In the genomic region with DNA sequence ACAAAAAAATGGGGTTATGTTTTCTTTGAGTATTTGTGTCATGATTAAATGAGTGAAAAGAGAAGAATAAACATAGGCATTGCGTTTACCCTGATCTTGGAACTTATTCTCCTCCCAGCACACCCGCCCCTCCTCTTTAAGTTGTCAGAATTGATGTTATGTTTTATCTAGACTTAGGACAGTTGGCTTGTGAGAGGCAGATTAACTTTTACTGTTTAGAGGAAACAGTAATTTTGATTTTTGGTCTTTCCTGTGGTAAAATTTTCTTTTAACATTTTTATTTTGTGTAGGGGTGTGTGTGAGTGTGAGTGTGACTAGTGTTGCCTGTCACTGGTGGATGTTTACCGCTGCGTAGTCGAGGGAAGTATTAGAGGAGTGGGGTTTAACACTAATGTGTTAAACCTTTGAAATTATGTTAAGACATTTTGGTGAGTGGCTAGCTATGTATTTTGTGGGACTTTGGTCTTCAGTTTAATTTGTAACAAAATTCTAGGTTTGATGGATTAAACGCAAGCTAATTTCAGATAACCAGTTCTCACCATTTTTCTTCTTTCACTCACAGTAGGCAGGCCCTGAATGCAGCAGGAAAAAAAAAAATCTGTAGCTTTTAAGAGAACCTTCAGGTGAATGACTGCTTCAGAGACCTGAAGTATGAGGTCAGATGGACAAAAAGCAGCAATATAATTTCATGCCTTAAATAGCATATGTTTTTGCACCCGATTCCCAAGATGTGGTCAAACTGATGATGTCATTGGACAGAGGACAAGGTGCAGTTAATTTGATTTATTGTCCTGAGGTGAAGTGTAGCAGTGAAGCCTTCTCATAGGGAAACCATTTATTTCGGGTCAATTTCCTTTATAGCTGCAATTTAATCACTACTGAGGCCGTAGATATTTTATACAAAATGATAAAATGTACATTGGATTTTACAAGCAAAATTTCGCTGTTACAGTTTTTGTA, we compare ENCODE assay signal across 8 cellular contexts. TPM values are rescaled to one million over a fixed set of nuclear protein-coding genes. Genes with fewer than 3 reads are reported as not detected.
DNase-seq lines count a peak whose midpoint lies in the region; ATAC-seq, FAIRE-seq and TF ChIP-seq lines count a peak whose summit lies in the region.

No MANE protein-coding gene starts in this region.

- peaks cover 1% of the 10 kb centered on the region for H3K4me1 ChIP-seq in right cardiac atrium (ENCODE audit: control insufficient read depth, insufficient read depth, low read length)

- ATAC-seq in GM18873 (IDR thresholded peaks at IDR 0.05; ENCODE audit: low FRiP score, unreplicated experiment) (no peak), GM21737 (IDR thresholded peaks at IDR 0.05; ENCODE audit: unreplicated experiment) (no peak), GM21717 (IDR thresholded peaks at IDR 0.05; ENCODE audit: unreplicated experiment) (no peak), right cardiac atrium (no peak)

- H3K27ac ChIP-seq in coronary artery (peak overlapping the region; percentile 7 to 99), right cardiac atrium (ENCODE audit: low read length) (no peak overlapping the region)

- DNase-seq in GM12892 (ENCODE audit: insufficient read length) = no peak
- peak; percentile 40 for DNase-seq in NCI-H774 (lab: John Stamatoyannopoulos, UW)
- DNase-seq in coronary artery (ENCODE audit: low spot score) = no peak
- peak; percentile 29 for DNase-seq in pons (ENCODE audit: low spot score)
- DNase-seq in right cardiac atrium = no peak

- no peak for TF ChIP-seq POLR2A in GM12892 (IDR thresholded peaks at IDR 0.05; ENCODE audit: low read depth, low read length)

- H3K9me3 ChIP-seq in right cardiac atrium (ENCODE audit: control insufficient read depth, low read length) = no peaks in the 10 kb centered on the region

- FAIRE-seq in GM12892 (lab: Jason Lieb, UNC) = peak; percentile 17

- TF ChIP-seq CTCF in coronary artery (IDR thresholded peaks at IDR 0.05) = no peak

- WGBS in right cardiac atrium = 80% methylated on average over 10 of the region's 10 CpGs

- intact Hi-C loops in right cardiac atrium (cut with DNase I) = no loop called here

- no peak overlapping the region for H3K4me3 ChIP-seq in coronary artery
- H3K4me3 ChIP-seq in right cardiac atrium (ENCODE audit: low read length) = no peak overlapping the region

- H3K27me3 ChIP-seq in right cardiac atrium (ENCODE audit: control insufficient read depth, insufficient read depth) = no peaks in the 10 kb centered on the region

RNA-seq across cellular contexts. Expression of a gene that starts 2.7 kb away (rescaled TPM):
- 8.3 TPM for polyA plus RNA-seq in GM12892 (2012; ENCODE audit: missing spikeins)
- total RNA-seq in right cardiac atrium = 10 to 100 TPM in 2 of 4 donors, 1 to 10 TPM in 2; 8.9 to 12.5 (median 9.8) TPM
- 3.2 TPM for polyA plus RNA-seq in right cardiac atrium

Comparison
In these comparisons a context has a peak if more than half of its experiments do, and no peak if none do; other contexts are left out.
1. DNase-seq: peak in NCI-H774 (single experiment) and pons (single experiment); none in GM12892 (single experiment), coronary artery (single experiment) and right cardiac atrium (0 of 3).